10 cellular contexts compared by ENCODE assay signal in the genomic region with DNA sequence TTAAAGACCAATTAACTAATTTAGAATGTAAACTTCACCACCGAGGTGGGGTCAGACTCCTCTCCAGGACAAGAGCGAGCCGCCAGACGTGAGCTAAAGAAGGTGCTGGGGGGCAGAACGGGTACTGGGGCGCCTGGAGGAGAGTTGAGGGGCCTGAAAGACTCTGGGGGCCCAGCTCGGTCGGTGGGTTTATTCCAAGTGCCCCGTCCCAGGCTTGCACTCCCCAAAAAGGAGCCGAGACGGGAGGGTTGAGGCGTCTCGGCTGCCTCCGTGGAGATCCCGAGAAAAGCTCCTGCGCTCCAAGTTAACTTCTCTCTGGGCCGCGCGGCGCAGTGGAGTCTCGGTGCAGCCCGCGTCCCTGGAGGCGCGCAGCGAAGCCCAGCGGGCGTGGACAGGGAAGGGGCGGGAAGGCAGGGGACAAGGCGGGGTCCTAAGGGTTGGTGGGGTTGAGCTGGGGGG.
DNase-seq lines count a peak whose midpoint lies in the region; ATAC-seq, FAIRE-seq and TF ChIP-seq lines count a peak whose summit lies in the region.
"Had no signal": no experiment of that assay in that cellular context is flagged by ENCODE, and none has a peak within 500 bp of the region (broad histone marks: within the 10 kb centered on the region; RNA-seq: fewer than 3 reads in every experiment).

No MANE protein-coding gene starts in this region.

- no peak for TF ChIP-seq POLR2A in GM12878 (IDR thresholded peaks at IDR 0.05; ENCODE audit: low read depth, low read length)
- TF ChIP-seq POLR2A in stomach (IDR thresholded peaks at IDR 0.05) = no peak

- TF ChIP-seq CTCF in GM12878 (IDR thresholded peaks at IDR 0.05 in 2 of 3, conservative IDR thresholded peaks at IDR 0.05 in 1 of 3; ENCODE audit: control insufficient read depth in 2 of 3, extremely low read depth in 1 of 3, insufficient read depth in 1 of 3, low read depth in 3 of 3, low read length in 3 of 3) = no peak
- no peak for TF ChIP-seq CTCF in stomach (IDR thresholded peaks at IDR 0.05)

- CTCF ChIA-PET in GM12878 (lab: Yijun Ruan, JAX) = interaction anchor here (1.1 kb wide), 1 partner anchor 614 kb away, joined by 3 read pairs; no protein-coding TSS in a partner anchor

- peak; percentile 13 for DNase-seq in DMS 273 (lab: John Stamatoyannopoulos, UW; ENCODE audit: unreplicated experiment)
- no peak for DNase-seq in DMS 273 treated with DMSO at 0.1 percent for 48 hours (lab: John Stamatoyannopoulos, UW)
- no peak for DNase-seq in GM12878 (ENCODE audit: low read depth, low spot score)
- DNase-seq in islet precursor cell = peak; percentile 74
- DNase-seq in stomach = no peak
- DNase-seq in cerebellum (ENCODE audit: low spot score) = no peak

- H3K4me3 ChIP-seq in GM12878 = no peak overlapping the region
- peak overlapping the region; percentile 40 to 53 (median 45) for H3K4me3 ChIP-seq in stomach

- H3K79me2 ChIP-seq in GM12878 (ENCODE audit: control insufficient read depth, insufficient read depth, low read length) = no peaks in the 10 kb centered on the region

- POLR2A ChIA-PET in GM12878 (lab: Charles Lee) = no interaction called here

- in situ Hi-C loops in GM12878 (cut with MboI) = no loop called here

- FAIRE-seq in GM12878 (lab: Jason Lieb, UNC) = no peak

- ATAC-seq in GM12878 = peak; percentile 41; the same call in 2 of the 3 replicates
- no peak for ATAC-seq in GM19035 (IDR thresholded peaks at IDR 0.05; ENCODE audit: unreplicated experiment)
- ATAC-seq in HG03159 (IDR thresholded peaks at IDR 0.05; ENCODE audit: unreplicated experiment) = no peak

- TF ChIP-seq RAD21 in GM12878 (IDR thresholded peaks at IDR 0.05; ENCODE audit: insufficient read depth, low read depth, low read length) = no peak

- TF ChIP-seq EP300 in GM12878 (IDR thresholded peaks at IDR 0.05; ENCODE audit: borderline replicate concordance in 1 of 2, control insufficient read depth in 1 of 2, low read depth in 2 of 2, low read length in 2 of 2) = no peak
- TF ChIP-seq EP300 in stomach (IDR thresholded peaks at IDR 0.05) = no peak

- no peak overlapping the region for H3K9ac ChIP-seq in GM12878 (ENCODE audit: control insufficient read depth, insufficient read depth, low read length)

- H3K36me3 ChIP-seq in GM12878 (ENCODE audit: control insufficient read depth in 2 of 2, insufficient read depth in 2 of 2, low read length in 1 of 2) (no peaks in the 10 kb centered on the region), stomach (no peaks in the 10 kb centered on the region)

- 20% methylated on average over 28 of the region's 30 CpGs for WGBS in GM12878 (ENCODE audit: insufficient coverage, insufficient replicate concordance, low lambda C conversion rate, missing lambda C conversion rate)
- 1 to 4% (median 1%) methylated on average over 25 to 30 of the region's 30 CpGs for WGBS in stomach, 5 donors

- RAD21 ChIA-PET in GM12878 (lab: Charles Lee; ENCODE audit: unreplicated experiment) = interaction anchor here (0.7 to 1.2 kb wide), 2 partner anchors 125 to 1051 kb away, joined by 3 read pairs; no protein-coding TSS in a partner anchor

- no peaks in the 10 kb centered on the region for H3K9me3 ChIP-seq in GM12878 (replicated peaks; ENCODE audit: control insufficient read depth, insufficient read depth, low read length)
- H3K9me3 ChIP-seq in stomach = no peaks in the 10 kb centered on the region

- H4K20me1 ChIP-seq in GM12878 (ENCODE audit: control insufficient read depth, insufficient read depth) = no peaks in the 10 kb centered on the region

- H3K27me3 ChIP-seq in GM12878 (replicated peaks in 1 of 2; ENCODE audit: control insufficient read depth in 2 of 2, insufficient read depth in 2 of 2, low read length in 1 of 2) (peaks cover 0 to 2% of the 10 kb centered on the region in 2 experiments; a peak in 2 of 4 replicates), stomach (peaks cover 0 to 21% (median 18%) of the 10 kb centered on the region in 3 donors)

- SMC1A ChIA-PET in GM12878 (lab: Charles Lee; ENCODE audit: uncharacterized antibody, unreplicated experiment) = interaction anchor here (1.2 kb wide), 1 partner anchor 613 kb away, joined by 5 read pairs; no protein-coding TSS in a partner anchor

- H3K4me1 ChIP-seq in GM12878 (ENCODE audit: control insufficient read depth, insufficient read depth, low read length) (no peaks in the 10 kb centered on the region), stomach (peaks cover 11 to 16% (median 15%) of the 10 kb centered on the region in 4 donors)

- no peak overlapping the region for H3K4me2 ChIP-seq in GM12878 (ENCODE audit: control insufficient read depth, insufficient read depth)

- H3K27ac ChIP-seq in GM12878 (ENCODE audit: control insufficient read depth, insufficient read depth) (no peak overlapping the region), stomach (no peak overlapping the region)
- H3K27ac ChIP-seq: 22Rv1, HL-60 had no signal

- intact Hi-C loops in GM12878 (cut with micrococcal nuclease; ENCODE audit: unreplicated experiment) = no loop called here
- intact Hi-C loops in stomach (cut with DNase I; ENCODE audit: low total_unique reads) = no loop called here

- H2AFZ ChIP-seq in GM12878 (ENCODE audit: control insufficient read depth, low read depth, low read length) = no peak overlapping the region

- no TSS peak for BruUV-seq in GM12878 (replicated peaks; lab: Mats Ljungman, UMichigan)

TF ChIP-seq in GM12878, 131 proteins besides CTCF, POLR2A, EP300 and RAD21:
- no peak for TF ChIP-seq SUPT20H (IDR thresholded peaks at IDR 0.05; ENCODE audit: borderline replicate concordance, control insufficient read depth, low read depth, low read length)
- no peak for TF ChIP-seq CHD2 (IDR thresholded peaks at IDR 0.05; ENCODE audit: borderline replicate concordance, low read depth, low read length)
- TF ChIP-seq, protein P1, sequence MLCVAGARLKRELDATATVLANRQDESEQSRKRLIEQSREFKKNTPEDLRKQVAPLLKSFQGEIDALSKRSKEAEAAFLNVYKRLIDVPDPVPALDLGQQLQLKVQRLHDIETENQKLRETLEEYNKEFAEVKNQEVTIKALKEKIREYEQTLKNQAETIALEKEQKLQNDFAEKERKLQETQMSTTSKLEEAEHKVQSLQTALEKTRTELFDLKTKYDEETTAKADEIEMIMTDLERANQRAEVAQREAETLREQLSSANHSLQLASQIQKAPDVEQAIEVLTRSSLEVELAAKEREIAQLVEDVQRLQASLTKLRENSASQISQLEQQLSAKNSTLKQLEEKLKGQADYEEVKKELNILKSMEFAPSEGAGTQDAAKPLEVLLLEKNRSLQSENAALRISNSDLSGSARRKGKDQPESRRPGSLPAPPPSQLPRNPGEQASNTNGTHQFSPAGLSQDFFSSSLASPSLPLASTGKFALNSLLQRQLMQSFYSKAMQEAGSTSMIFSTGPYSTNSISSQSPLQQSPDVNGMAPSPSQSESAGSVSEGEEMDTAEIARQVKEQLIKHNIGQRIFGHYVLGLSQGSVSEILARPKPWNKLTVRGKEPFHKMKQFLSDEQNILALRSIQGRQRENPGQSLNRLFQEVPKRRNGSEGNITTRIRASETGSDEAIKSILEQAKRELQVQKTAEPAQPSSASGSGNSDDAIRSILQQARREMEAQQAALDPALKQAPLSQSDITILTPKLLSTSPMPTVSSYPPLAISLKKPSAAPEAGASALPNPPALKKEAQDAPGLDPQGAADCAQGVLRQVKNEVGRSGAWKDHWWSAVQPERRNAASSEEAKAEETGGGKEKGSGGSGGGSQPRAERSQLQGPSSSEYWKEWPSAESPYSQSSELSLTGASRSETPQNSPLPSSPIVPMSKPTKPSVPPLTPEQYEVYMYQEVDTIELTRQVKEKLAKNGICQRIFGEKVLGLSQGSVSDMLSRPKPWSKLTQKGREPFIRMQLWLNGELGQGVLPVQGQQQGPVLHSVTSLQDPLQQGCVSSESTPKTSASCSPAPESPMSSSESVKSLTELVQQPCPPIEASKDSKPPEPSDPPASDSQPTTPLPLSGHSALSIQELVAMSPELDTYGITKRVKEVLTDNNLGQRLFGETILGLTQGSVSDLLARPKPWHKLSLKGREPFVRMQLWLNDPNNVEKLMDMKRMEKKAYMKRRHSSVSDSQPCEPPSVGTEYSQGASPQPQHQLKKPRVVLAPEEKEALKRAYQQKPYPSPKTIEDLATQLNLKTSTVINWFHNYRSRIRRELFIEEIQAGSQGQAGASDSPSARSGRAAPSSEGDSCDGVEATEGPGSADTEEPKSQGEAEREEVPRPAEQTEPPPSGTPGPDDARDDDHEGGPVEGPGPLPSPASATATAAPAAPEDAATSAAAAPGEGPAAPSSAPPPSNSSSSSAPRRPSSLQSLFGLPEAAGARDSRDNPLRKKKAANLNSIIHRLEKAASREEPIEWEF (IDR thresholded peaks at IDR 0.05; ENCODE audit: insufficient replicate concordance, low read depth, low read length) = no peak
- TF ChIP-seq, protein P2, sequence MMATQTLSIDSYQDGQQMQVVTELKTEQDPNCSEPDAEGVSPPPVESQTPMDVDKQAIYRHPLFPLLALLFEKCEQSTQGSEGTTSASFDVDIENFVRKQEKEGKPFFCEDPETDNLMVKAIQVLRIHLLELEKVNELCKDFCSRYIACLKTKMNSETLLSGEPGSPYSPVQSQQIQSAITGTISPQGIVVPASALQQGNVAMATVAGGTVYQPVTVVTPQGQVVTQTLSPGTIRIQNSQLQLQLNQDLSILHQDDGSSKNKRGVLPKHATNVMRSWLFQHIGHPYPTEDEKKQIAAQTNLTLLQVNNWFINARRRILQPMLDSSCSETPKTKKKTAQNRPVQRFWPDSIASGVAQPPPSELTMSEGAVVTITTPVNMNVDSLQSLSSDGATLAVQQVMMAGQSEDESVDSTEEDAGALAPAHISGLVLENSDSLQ (IDR thresholded peaks at IDR 0.05) = no peak
- no peak for TF ChIP-seq SRF (IDR thresholded peaks at IDR 0.05; ENCODE audit: low read depth in 2 of 2, low read length in 2 of 2)
- TF ChIP-seq MEF2A (IDR thresholded peaks at IDR 0.05; ENCODE audit: insufficient read depth, low read depth, low read length) = no peak
- TF ChIP-seq CBFB (IDR thresholded peaks at IDR 0.05; ENCODE audit: low read depth) = no peak
- TF ChIP-seq TCF12 (IDR thresholded peaks at IDR 0.05; ENCODE audit: low read depth, low read length) = no peak
- TF ChIP-seq NFXL1 (IDR thresholded peaks at IDR 0.05; ENCODE audit: borderline replicate concordance) = no peak
- TF ChIP-seq ETV6 (conservative IDR thresholded peaks at IDR 0.05 in 1 of 2, IDR thresholded peaks at IDR 0.05 in 1 of 2; ENCODE audit: borderline replicate concordance in 1 of 2, low read depth in 1 of 2) = no peak
- no peak for TF ChIP-seq ZZZ3 (IDR thresholded peaks at IDR 0.05; ENCODE audit: control insufficient read depth, insufficient read length, low read depth)
- no peak for TF ChIP-seq ZNF384 (IDR thresholded peaks at IDR 0.05; ENCODE audit: borderline replicate concordance, low read depth, low read length)

Comparison
In these comparisons a context has a peak if more than half of its experiments do, and no peak if none do; other contexts are left out.
1. DNase-seq: peak in DMS 273 (single experiment) and islet precursor cell (single experiment); none in DMS 273 treated with DMSO at 0.1 percent for 48 hours (single experiment), GM12878 (single experiment), stomach (single experiment) and cerebellum (single experiment).